ENCODE assay signal across 16 cellular contexts in genomic region chr2:240588669-240589068, GRCh38. TPM values are rescaled to one million over a fixed set of nuclear protein-coding genes. Genes with fewer than 3 reads are reported as not detected.
DNase-seq lines count a peak whose midpoint lies in the region; ATAC-seq, FAIRE-seq and TF ChIP-seq lines count a peak whose summit lies in the region.
"Had no signal": no experiment of that assay in that cellular context is flagged by ENCODE, and none has a peak within 500 bp of the region (broad histone marks: within the 10 kb centered on the region; RNA-seq: fewer than 3 reads in every experiment).

No MANE protein-coding gene starts in this region.

- no peaks in the 10 kb centered on the region for H3F3A ChIP-seq in GM23338 (replicated peaks; ENCODE audit: low read depth)

- no peaks in the 10 kb centered on the region for H3K27me3 ChIP-seq in CD4-positive, alpha-beta T cell (ENCODE audit: control insufficient read depth, insufficient read depth, low read length)
- no peaks in the 10 kb centered on the region for H3K27me3 ChIP-seq in GM23338 (ENCODE audit: insufficient read depth)
- H3K27me3 ChIP-seq in naive thymus-derived CD4-positive, alpha-beta T cell (ENCODE audit: control insufficient read depth in 2 of 2, insufficient read depth in 2 of 2, low read length in 2 of 2) = no peaks in the 10 kb centered on the region
- H3K27me3 ChIP-seq: foreskin keratinocyte, tibial nerve had no signal

- H3K79me2 ChIP-seq in GM23338 (replicated peaks; ENCODE audit: insufficient read depth) = peaks cover 74% of the 10 kb centered on the region

- ATAC-seq in CD4-positive, alpha-beta T cell (ENCODE audit: poor library complexity) = no peak
- no peak for ATAC-seq in GM23338
- ATAC-seq in naive thymus-derived CD4-positive, alpha-beta T cell = no peak
- ATAC-seq: foreskin keratinocyte had no signal

- no peak overlapping the region for H3K27ac ChIP-seq in CD4-positive, alpha-beta T cell (ENCODE audit: low read depth, low read length)
- H3K27ac ChIP-seq in GM23338 (ENCODE audit: low read depth) = no peak overlapping the region
- H3K27ac ChIP-seq in naive thymus-derived CD4-positive, alpha-beta T cell (ENCODE audit: low read depth, low read length) = no peak overlapping the region
- H3K27ac ChIP-seq: foreskin keratinocyte had no signal

- H3K4me3 Mint-ChIP-seq in CD4-positive, alpha-beta T cell = peak overlapping the region; percentile 97
- peak overlapping the region; percentile 96; the same call in 1 of the 3 replicates for H3K4me3 Mint-ChIP-seq in GM23338
- H3K4me3 Mint-ChIP-seq in activated T-helper 2 cell treated with anti-CD3 and anti-CD28 coated beads, Interferon-gamma antibody, Interleukin-2, Interleukin-4, amounts not matched to agents 10 μg/mL and 5 μg/mL and 100 μg/mL, durations not matched to agents 14 hours and 24 hours and 36 hours (ENCODE audit: low read depth) = peak overlapping the region; percentile 92
- peak overlapping the region; percentile 36 to 96 (median 93) for H3K4me3 Mint-ChIP-seq in naive thymus-derived CD4-positive, alpha-beta T cell

- intact Hi-C loops in CD4-positive, alpha-beta T cell (cut with DNase I, micrococcal nuclease) = loop anchor here in 1 of 2 experiments (5.0 to 10.0 kb wide), 7 partner anchors 151 to 1099 kb away; partner anchors contain the start of genes ATG4B, DTYMK, GPC1 and MTERF4
- intact Hi-C loops in activated T-helper 2 cell treated with anti-CD3 and anti-CD28 coated beads, Interferon-gamma antibody, Interleukin-2, Interleukin-4, amounts not matched to agents 10 μg/mL and 5 μg/mL and 100 μg/mL, durations not matched to agents 14 hours and 24 hours and 36 hours (cut with micrococcal nuclease) = no loop called here
- intact Hi-C loops in naive thymus-derived CD4-positive, alpha-beta T cell (cut with micrococcal nuclease) = loop anchor here in 1 of 2 donors (5.0 kb wide), 1 partner anchor 1049 kb away; the partner anchor contains the start of genes ATG4B and THAP4

- DNase-seq in CD4-positive, alpha-beta T cell = no peak
- DNase-seq in GM23338 (ENCODE audit: low spot score) (no peak), COR-L47 (lab: John Stamatoyannopoulos, UW) (no peak), KBM-7 (no peak), frontal cortex (ENCODE audit: low spot score in 2 of 2) (no peak)
- DNase-seq in activated T-helper 2 cell treated with anti-CD3 and anti-CD28 coated beads, Interferon-gamma antibody, Interleukin-2, Interleukin-4, amounts not matched to agents 10 μg/mL and 5 μg/mL and 100 μg/mL, durations not matched to agents 14 hours and 24 hours and 36 hours (ENCODE audit: low spot score) = no peak
- DNase-seq in naive thymus-derived CD4-positive, alpha-beta T cell = no peak
- DNase-seq in activated effector memory CD4-positive, alpha-beta T cell treated with anti-CD3 and anti-CD28 coated beads, Interleukin-2, amount 50 U/mL, for 16 hours = no peak
- DNase-seq: amygdala, foreskin keratinocyte, NCI-H146, NCI-H82, small intestine had no signal

- H3K4me1 ChIP-seq in GM23338 (ENCODE audit: insufficient read depth) = peaks cover 20% of the 10 kb centered on the region
- H3K4me1 ChIP-seq in naive thymus-derived CD4-positive, alpha-beta T cell (ENCODE audit: control insufficient read depth in 2 of 2, insufficient read depth in 2 of 2, low read length in 2 of 2) = peaks cover 30 to 33% of the 10 kb centered on the region in 2 donors

- H4K20me1 ChIP-seq in GM23338 (replicated peaks; ENCODE audit: insufficient read depth) = peaks cover 29% of the 10 kb centered on the region

- FAIRE-seq in frontal cortex (lab: Jason Lieb, UNC) = no peak
- FAIRE-seq: D721Med, islet of Langerhans, small intestine had no signal

- in situ Hi-C loops in KBM-7 (cut with MboI; ENCODE audit: low pct_unique_long_range_greater_than_20kb, low sequenced_read_pairs) = no loop called here

- peak overlapping the region; percentile 90 for H3K27ac Mint-ChIP-seq in CD4-positive, alpha-beta T cell
- no peak overlapping the region for H3K27ac Mint-ChIP-seq in GM23338
- H3K27ac Mint-ChIP-seq in activated T-helper 2 cell treated with anti-CD3 and anti-CD28 coated beads, Interferon-gamma antibody, Interleukin-2, Interleukin-4, amounts not matched to agents 10 μg/mL and 5 μg/mL and 100 μg/mL, durations not matched to agents 14 hours and 24 hours and 36 hours = no peak overlapping the region
- H3K27ac Mint-ChIP-seq in naive thymus-derived CD4-positive, alpha-beta T cell = peak overlapping the region in 6 of 9 donors; percentile 8 to 76 (median 49)

- no peak overlapping the region for H3K4me3 ChIP-seq in GM23338
- H3K4me3 ChIP-seq in naive thymus-derived CD4-positive, alpha-beta T cell (ENCODE audit: low read length) = no peak overlapping the region

- H2AFZ ChIP-seq in GM23338 = no peak overlapping the region

- no peak for TF ChIP-seq CTCF in CD4-positive, alpha-beta T cell (IDR thresholded peaks at IDR 0.05)
- no peak for TF ChIP-seq CTCF in GM23338 (conservative IDR thresholded peaks at IDR 0.05; ENCODE audit: low read depth in 2 of 2)

- H3K9me3 Mint-ChIP-seq in CD4-positive, alpha-beta T cell = no peaks in the 10 kb centered on the region
- no peaks in the 10 kb centered on the region for H3K9me3 Mint-ChIP-seq in GM23338
- no peaks in the 10 kb centered on the region for H3K9me3 Mint-ChIP-seq in activated T-helper 2 cell treated with anti-CD3 and anti-CD28 coated beads, Interferon-gamma antibody, Interleukin-2, Interleukin-4, amounts not matched to agents 10 μg/mL and 5 μg/mL and 100 μg/mL, durations not matched to agents 14 hours and 24 hours and 36 hours
- peaks cover 0 to 2% (median 0%) of the 10 kb centered on the region in 11 donors for H3K9me3 Mint-ChIP-seq in naive thymus-derived CD4-positive, alpha-beta T cell

- POLR2A ChIA-PET in CD4-positive, alpha-beta T cell (lab: Charles Lee) = interaction anchor here (0.9 to 6.1 kb wide), 3 partner anchors 9 to 28 kb away, joined by 4 to 224 read pairs (median 104); partner anchors contain the start of genes DUSP28 and RNPEPL1
- POLR2A ChIA-PET in naive thymus-derived CD4-positive, alpha-beta T cell (lab: Charles Lee) = interaction anchor here (0.6 to 11.2 kb wide), 4 partner anchors 9 to 1003 kb away, joined by 3 to 264 read pairs (median 5); partner anchors contain the start of genes ANKMY1, DUSP28 and RNPEPL1

- no peaks in the 10 kb centered on the region for H3K36me3 ChIP-seq in GM23338 (ENCODE audit: insufficient read depth)
- H3K36me3 ChIP-seq in naive thymus-derived CD4-positive, alpha-beta T cell (ENCODE audit: control insufficient read depth in 2 of 3, insufficient read depth in 3 of 3, low read length in 3 of 3) = peaks cover 0 to 47% (median 0%) of the 10 kb centered on the region in 3 experiments

- H3K36me3 Mint-ChIP-seq in CD4-positive, alpha-beta T cell (ENCODE audit: low read depth) = peaks cover 48% of the 10 kb centered on the region
- H3K36me3 Mint-ChIP-seq in GM23338 (ENCODE audit: low read depth) = peaks cover 6% of the 10 kb centered on the region; the same call in 2 of the 3 replicates
- H3K36me3 Mint-ChIP-seq in activated T-helper 2 cell treated with anti-CD3 and anti-CD28 coated beads, Interferon-gamma antibody, Interleukin-2, Interleukin-4, amounts not matched to agents 10 μg/mL and 5 μg/mL and 100 μg/mL, durations not matched to agents 14 hours and 24 hours and 36 hours (ENCODE audit: low read depth) = peaks cover 26% of the 10 kb centered on the region
- H3K36me3 Mint-ChIP-seq in naive thymus-derived CD4-positive, alpha-beta T cell = peaks cover 0 to 16% (median 0%) of the 10 kb centered on the region in 5 donors

- no peaks in the 10 kb centered on the region for H3K27me3 Mint-ChIP-seq in CD4-positive, alpha-beta T cell
- H3K27me3 Mint-ChIP-seq in GM23338 (ENCODE audit: insufficient read depth, low read depth, poor library complexity) = peaks cover 19% of the 10 kb centered on the region
- H3K27me3 Mint-ChIP-seq in activated T-helper 2 cell treated with anti-CD3 and anti-CD28 coated beads, Interferon-gamma antibody, Interleukin-2, Interleukin-4, amounts not matched to agents 10 μg/mL and 5 μg/mL and 100 μg/mL, durations not matched to agents 14 hours and 24 hours and 36 hours (ENCODE audit: low read depth) = no peaks in the 10 kb centered on the region
- no peaks in the 10 kb centered on the region for H3K27me3 Mint-ChIP-seq in naive thymus-derived CD4-positive, alpha-beta T cell

- peaks cover 41% of the 10 kb centered on the region for H3K4me1 Mint-ChIP-seq in CD4-positive, alpha-beta T cell (ENCODE audit: low read depth)
- peaks cover 32% of the 10 kb centered on the region for H3K4me1 Mint-ChIP-seq in GM23338
- peaks cover 27% of the 10 kb centered on the region for H3K4me1 Mint-ChIP-seq in activated T-helper 2 cell treated with anti-CD3 and anti-CD28 coated beads, Interferon-gamma antibody, Interleukin-2, Interleukin-4, amounts not matched to agents 10 μg/mL and 5 μg/mL and 100 μg/mL, durations not matched to agents 14 hours and 24 hours and 36 hours (ENCODE audit: low read depth)
- peaks cover 25 to 50% (median 44%) of the 10 kb centered on the region in 7 donors for H3K4me1 Mint-ChIP-seq in naive thymus-derived CD4-positive, alpha-beta T cell

- no peaks in the 10 kb centered on the region for H3K9me3 ChIP-seq in CD4-positive, alpha-beta T cell (ENCODE audit: control insufficient read depth, low read length)
- H3K9me3 ChIP-seq in naive thymus-derived CD4-positive, alpha-beta T cell (ENCODE audit: control insufficient read depth in 2 of 3, low read length in 3 of 3) = no peaks in the 10 kb centered on the region
- H3K9me3 ChIP-seq: tibial nerve had no signal

- H3K9me2 ChIP-seq in GM23338 (ENCODE audit: insufficient read depth) = no peaks in the 10 kb centered on the region

- H3K4me2 ChIP-seq in GM23338 = peak overlapping the region; percentile 97; the same call in 1 of the 2 replicates

- CTCF ChIA-PET in CD4-positive, alpha-beta T cell (lab: Charles Lee) = interaction anchor here (1.3 to 3.6 kb wide), 3 partner anchors 9 to 75 kb away, joined by 3 to 22 read pairs (median 6); partner anchors contain the start of gene RNPEPL1
- CTCF ChIA-PET in naive thymus-derived CD4-positive, alpha-beta T cell (lab: Charles Lee) = interaction anchor here (1.7 to 7.8 kb wide), 3 partner anchors 24 to 74 kb away, joined by 6 to 61 read pairs (median 6); no protein-coding TSS in a partner anchor

RNA-seq across cellular contexts. Expression of gene CAPN10, which starts 2.1 kb away (rescaled TPM):
- 10 to 100 TPM; 40.6 to 42.1 TPM for total RNA-seq in CD4-positive, alpha-beta T cell
- 47.0 and 59.8 TPM in 2 replicates for total RNA-seq in GM23338 (2014; rRNA removed; shearing (Covaris generic))
- polyA plus RNA-seq in GM23338 (2016; fragmentation: Nextera tagmentation; extraction: Ambion mirVana) = 30.2 and 31.7 TPM in 2 replicates
- 49.6 and 51.1 TPM in 2 replicates for total RNA-seq in activated T-helper 2 cell treated with anti-CD3 and anti-CD28 coated beads, Interferon-gamma antibody, Interleukin-2, Interleukin-4, amounts not matched to agents 10 μg/mL and 5 μg/mL and 100 μg/mL, durations not matched to agents 14 hours and 24 hours and 36 hours
- total RNA-seq in naive thymus-derived CD4-positive, alpha-beta T cell = 10 to 100 TPM; 54.1 to 74.8 (median 64.5) TPM
- 10 to 100 TPM in 1 of 2 donors, 1 to 10 TPM in 1; 8.4 to 14.1 TPM for polyA plus RNA-seq in naive thymus-derived CD4-positive, alpha-beta T cell
- 30.6 TPM for total RNA-seq in frontal cortex

RNA-seq across cellular contexts. Expression of gene RNPEPL1, which starts 20.4 kb away (rescaled TPM):
- 10 to 100 TPM; 73.0 to 78.8 TPM for total RNA-seq in CD4-positive, alpha-beta T cell
- 21.0 and 28.4 TPM in 2 replicates for total RNA-seq in GM23338 (2014; rRNA removed; shearing (Covaris generic))
- 5.5 and 6.0 TPM in 2 replicates for polyA plus RNA-seq in GM23338 (2016; fragmentation: Nextera tagmentation; extraction: Ambion mirVana)
- 67.3 and 71.3 TPM in 2 replicates for total RNA-seq in activated T-helper 2 cell treated with anti-CD3 and anti-CD28 coated beads, Interferon-gamma antibody, Interleukin-2, Interleukin-4, amounts not matched to agents 10 μg/mL and 5 μg/mL and 100 μg/mL, durations not matched to agents 14 hours and 24 hours and 36 hours
- total RNA-seq in naive thymus-derived CD4-positive, alpha-beta T cell = 100 to 1,000 TPM in 4 of 5 experiments, 10 to 100 TPM in 1; 78.5 to 126 (median 112) TPM
- polyA plus RNA-seq in naive thymus-derived CD4-positive, alpha-beta T cell = 10 to 100 TPM; 23.0 to 51.2 TPM
- 4.5 TPM for total RNA-seq in frontal cortex

RNA-seq across cellular contexts. Expression of gene DUSP28, which starts 28.5 kb away (rescaled TPM):
- 10 to 100 TPM; 18.3 to 18.9 TPM for total RNA-seq in CD4-positive, alpha-beta T cell
- total RNA-seq in GM23338 (2014; rRNA removed; shearing (Covaris generic)) = 1.0 and 2.7 TPM in 2 replicates
- polyA plus RNA-seq in GM23338 (2016; fragmentation: Nextera tagmentation; extraction: Ambion mirVana) = 4.3 and 4.8 TPM in 2 replicates
- 4.8 and 6.5 TPM in 2 replicates for total RNA-seq in activated T-helper 2 cell treated with anti-CD3 and anti-CD28 coated beads, Interferon-gamma antibody, Interleukin-2, Interleukin-4, amounts not matched to agents 10 μg/mL and 5 μg/mL and 100 μg/mL, durations not matched to agents 14 hours and 24 hours and 36 hours
- total RNA-seq in naive thymus-derived CD4-positive, alpha-beta T cell = 10 to 100 TPM; 11.1 to 19.5 (median 14.7) TPM
- 10 to 100 TPM; 17.8 to 30.1 TPM for polyA plus RNA-seq in naive thymus-derived CD4-positive, alpha-beta T cell
- 9.8 TPM for total RNA-seq in frontal cortex

RNA-seq across cellular contexts. Expression of gene ANKMY1, which starts 30.9 kb away (rescaled TPM):
- total RNA-seq in CD4-positive, alpha-beta T cell = 10 to 100 TPM; 25.7 to 26.2 TPM
- 8.9 and 9.0 TPM in 2 replicates for total RNA-seq in GM23338 (2014; rRNA removed; shearing (Covaris generic))
- 2.3 TPM in 2 replicates for polyA plus RNA-seq in GM23338 (2016; fragmentation: Nextera tagmentation; extraction: Ambion mirVana)
- 23.7 and 25.1 TPM in 2 replicates for total RNA-seq in activated T-helper 2 cell treated with anti-CD3 and anti-CD28 coated beads, Interferon-gamma antibody, Interleukin-2, Interleukin-4, amounts not matched to agents 10 μg/mL and 5 μg/mL and 100 μg/mL, durations not matched to agents 14 hours and 24 hours and 36 hours
- total RNA-seq in naive thymus-derived CD4-positive, alpha-beta T cell = 10 to 100 TPM; 33.7 to 83.4 (median 49.2) TPM
- polyA plus RNA-seq in naive thymus-derived CD4-positive, alpha-beta T cell = 10 to 100 TPM in 1 of 2 donors, 1 to 10 TPM in 1; 7.7 to 17.5 TPM
- 4.9 TPM for total RNA-seq in frontal cortex

RNA-seq across cellular contexts. Expression of gene GPR35, which starts 36.6 kb away (rescaled TPM):
- total RNA-seq in CD4-positive, alpha-beta T cell = 1 to 10 TPM; 7.1 to 7.2 TPM
- total RNA-seq in GM23338 (2014; rRNA removed; shearing (Covaris generic)) = 0.39 TPM in 1 of 2 replicates, not detected in the other
- polyA plus RNA-seq in GM23338 (2016; fragmentation: Nextera tagmentation; extraction: Ambion mirVana) = 0.21 TPM in 1 of 2 replicates, not detected in the other
- 24.9 and 27.4 TPM in 2 replicates for total RNA-seq in activated T-helper 2 cell treated with anti-CD3 and anti-CD28 coated beads, Interferon-gamma antibody, Interleukin-2, Interleukin-4, amounts not matched to agents 10 μg/mL and 5 μg/mL and 100 μg/mL, durations not matched to agents 14 hours and 24 hours and 36 hours
- 10 to 100 TPM in 3 of 5 experiments, 1 to 10 TPM in 2; 7.1 to 19.0 (median 10.2) TPM for total RNA-seq in naive thymus-derived CD4-positive, alpha-beta T cell
- polyA plus RNA-seq in naive thymus-derived CD4-positive, alpha-beta T cell = 1 to 10 TPM in 1 of 2 donors, under 1 TPM in 1; 0.20 to 1.0 TPM
- 0.41 TPM for total RNA-seq in frontal cortex

Comparison
In these comparisons a context has a peak if more than half of its experiments do, and no peak if none do; other contexts are left out.
1. H3K27ac Mint-ChIP-seq: peak in CD4-positive, alpha-beta T cell (single experiment) and naive thymus-derived CD4-positive, alpha-beta T cell (6 of 9); none in GM23338 (single experiment) and activated T-helper 2 cell treated with anti-CD3 and anti-CD28 coated beads, Interferon-gamma antibody, Interleukin-2, Interleukin-4, amounts not matched to agents 10 μg/mL and 5 μg/mL and 100 μg/mL, durations not matched to agents 14 hours and 24 hours and 36 hours (single experiment).
2. Peak in every context shown above with its lines, with median percentiles within 50 percentile points of each other: H3K4me3 Mint-ChIP-seq.